Comparison of ENCODE assay signal across 8 cellular contexts in the genomic region with DNA sequence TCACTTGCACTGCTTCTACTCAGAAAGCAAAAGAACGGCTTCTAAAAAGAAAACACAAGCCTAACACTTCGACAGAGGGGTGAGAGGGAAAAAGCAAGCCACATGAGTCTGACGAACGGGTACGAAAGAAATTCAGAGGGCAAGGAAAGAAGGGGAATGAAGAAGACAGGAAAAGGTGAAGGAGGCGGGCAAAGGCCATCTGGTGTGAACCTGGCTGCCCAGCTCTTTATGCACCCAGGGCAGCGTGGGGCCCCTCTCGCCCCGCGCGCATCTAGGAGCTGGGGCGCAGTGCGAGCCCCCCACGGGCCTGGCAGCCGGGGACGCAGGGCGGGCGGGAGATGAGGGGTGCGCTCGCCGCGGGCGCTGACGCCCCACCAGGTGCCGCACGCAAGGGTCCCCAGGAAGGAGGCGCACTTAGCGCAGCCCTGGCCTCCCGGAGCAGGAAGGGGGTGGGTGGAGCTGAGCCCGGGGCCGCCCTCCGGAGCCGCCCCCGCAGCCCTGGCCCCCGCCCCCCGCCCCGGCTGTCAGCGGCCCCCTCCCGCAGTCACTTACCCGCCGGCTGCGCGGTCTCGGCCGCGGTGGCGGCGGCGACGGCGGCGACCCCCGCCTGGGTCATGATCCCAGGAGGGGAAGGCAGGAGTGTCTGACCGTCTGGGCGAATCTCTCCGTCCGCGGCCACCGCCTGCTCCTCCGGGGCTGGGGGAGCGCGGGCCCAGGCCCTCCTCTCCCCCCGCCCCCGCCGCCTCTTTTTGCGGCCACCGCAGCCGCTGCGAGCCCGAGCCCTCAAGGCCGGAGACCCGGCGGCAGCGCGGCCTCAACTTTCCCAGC. TPM values are rescaled to one million over a fixed set of nuclear protein-coding genes. Genes with fewer than 3 reads are reported as not detected.
A peak's percentile ranks its signal among the peaks of the same experiment; 100 is the strongest.
DNase-seq lines count a peak whose midpoint lies in the region; ATAC-seq and TF ChIP-seq lines count a peak whose summit lies in the region.

A gene with protein sequence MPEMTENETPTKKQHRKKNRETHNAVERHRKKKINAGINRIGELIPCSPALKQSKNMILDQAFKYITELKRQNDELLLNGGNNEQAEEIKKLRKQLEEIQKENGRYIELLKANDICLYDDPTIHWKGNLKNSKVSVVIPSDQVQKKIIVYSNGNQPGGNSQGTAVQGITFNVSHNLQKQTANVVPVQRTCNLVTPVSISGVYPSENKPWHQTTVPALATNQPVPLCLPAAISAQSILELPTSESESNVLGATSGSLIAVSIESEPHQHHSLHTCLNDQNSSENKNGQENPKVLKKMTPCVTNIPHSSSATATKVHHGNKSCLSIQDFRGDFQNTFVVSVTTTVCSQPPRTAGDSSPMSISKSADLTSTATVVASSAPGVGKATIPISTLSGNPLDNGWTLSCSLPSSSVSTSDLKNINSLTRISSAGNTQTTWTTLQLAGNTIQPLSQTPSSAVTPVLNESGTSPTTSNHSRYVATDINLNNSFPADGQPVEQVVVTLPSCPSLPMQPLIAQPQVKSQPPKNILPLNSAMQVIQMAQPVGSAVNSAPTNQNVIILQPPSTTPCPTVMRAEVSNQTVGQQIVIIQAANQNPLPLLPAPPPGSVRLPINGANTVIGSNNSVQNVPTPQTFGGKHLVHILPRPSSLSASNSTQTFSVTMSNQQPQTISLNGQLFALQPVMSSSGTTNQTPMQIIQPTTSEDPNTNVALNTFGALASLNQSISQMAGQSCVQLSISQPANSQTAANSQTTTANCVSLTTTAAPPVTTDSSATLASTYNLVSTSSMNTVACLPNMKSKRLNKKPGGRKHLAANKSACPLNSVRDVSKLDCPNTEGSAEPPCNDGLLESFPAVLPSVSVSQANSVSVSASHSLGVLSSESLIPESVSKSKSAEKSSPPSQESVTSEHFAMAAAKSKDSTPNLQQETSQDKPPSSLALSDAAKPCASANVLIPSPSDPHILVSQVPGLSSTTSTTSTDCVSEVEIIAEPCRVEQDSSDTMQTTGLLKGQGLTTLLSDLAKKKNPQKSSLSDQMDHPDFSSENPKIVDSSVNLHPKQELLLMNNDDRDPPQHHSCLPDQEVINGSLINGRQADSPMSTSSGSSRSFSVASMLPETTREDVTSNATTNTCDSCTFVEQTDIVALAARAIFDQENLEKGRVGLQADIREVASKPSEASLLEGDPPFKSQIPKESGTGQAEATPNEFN (N-terminal part only) (minus strand): TSS at position 825 of the 828 bp plus-strand sequence. CDS start 21,764 bp downstream, outside the sequence.

- H3K9me3 Mint-ChIP-seq in activated naive CD4-positive, alpha-beta T cell treated with anti-CD3 and anti-CD28 coated beads, Interleukin-2, amount 50 U/mL, for 72 hours = no peaks in the 10 kb centered on the region

- H3K4me1 ChIP-seq in upper lobe of left lung = peaks cover 9 to 37% (median 23%) of the 10 kb centered on the region in 4 donors

- H3K4me3 ChIP-seq in upper lobe of left lung = peak within 1 kb of the TSS; percentile 92 to 99 (median 98)

- in situ Hi-C loops in G401 (cut with HindIII; ENCODE audit: low sequenced_read_pairs) = no loop called here

- no peaks in the 10 kb centered on the region for H3K27me3 ChIP-seq in upper lobe of left lung

- no peak for TF ChIP-seq EP300 in upper lobe of left lung (IDR thresholded peaks at IDR 0.05)

- TF ChIP-seq CTCF in upper lobe of left lung (IDR thresholded peaks at IDR 0.05) = no peak

- peaks cover 11% of the 10 kb centered on the region in 2 donors for H3K36me3 Mint-ChIP-seq in activated naive CD4-positive, alpha-beta T cell treated with anti-CD3 and anti-CD28 coated beads, Interleukin-2, amount 50 U/mL, for 72 hours

- TF ChIP-seq POLR2A in upper lobe of left lung (IDR thresholded peaks at IDR 0.05) = peak in 2 of 4 donors; percentile 54 to 72

- ATAC-seq in GM21723 (IDR thresholded peaks at IDR 0.05; ENCODE audit: unreplicated experiment) (peak; percentile 72), upper lobe of left lung (ENCODE audit: low FRiP score in 2 of 2) (peak; percentile 84 to 94)
- ATAC-seq in activated naive CD4-positive, alpha-beta T cell treated with anti-CD3 and anti-CD28 coated beads, Interleukin-2, amount 50 U/mL, for 72 hours = peak; percentile 73 to 81

- DNase-seq in G401 (ENCODE audit: low spot score) = peak; percentile 68
- peak; percentile 28 for DNase-seq in KG1 (lab: John Stamatoyannopoulos, UW)
- DNase-seq in SKM-1 treated with dmso at 0.1 percent for 144 hours (lab: John Stamatoyannopoulos, UW; ENCODE audit: unreplicated experiment) = peak; percentile 52
- DNase-seq in activated naive CD4-positive, alpha-beta T cell treated with anti-CD3 and anti-CD28 coated beads, Interleukin-2, amount 50 U/mL, for 72 hours (ENCODE audit: low spot score in 2 of 2) = peak; percentile 79
- DNase-seq in cardiac septum (ENCODE audit: low spot score) = peak; percentile 92
- DNase-seq in posterior cingulate gyrus = peak; percentile 49 to 95 (median 66)
- peak; percentile 85 to 95 for DNase-seq in upper lobe of left lung

- no peaks in the 10 kb centered on the region for H3K9me3 ChIP-seq in upper lobe of left lung

- 0 to 1% methylated on average over 21 to 33 of the region's 75 CpGs for WGBS in upper lobe of left lung, 2 donors

- peak within 1 kb of the TSS; percentile 99 to 100 (median 99) for H3K27ac ChIP-seq in upper lobe of left lung

- intact Hi-C loops in cardiac septum (cut with DNase I) (loop anchor here (1.0 kb wide), 1 partner anchor 50 kb away; a partner anchor contains a TSS), posterior cingulate gyrus (cut with DNase I) (loop anchor here (1.0 kb wide), 1 partner anchor 51 kb away; a partner anchor contains a TSS)

- H3K36me3 ChIP-seq in upper lobe of left lung = no peaks in the 10 kb centered on the region

- H3K27ac Mint-ChIP-seq in activated naive CD4-positive, alpha-beta T cell treated with anti-CD3 and anti-CD28 coated beads, Interleukin-2, amount 50 U/mL, for 72 hours = peak within 1 kb of the TSS; percentile 91 to 100

RNA-seq across cellular contexts. Expression of the gene that starts here (rescaled TPM):
- 3.9 and 4.5 TPM in 2 replicates for total RNA-seq in G401 (2014; rRNA removed; shearing (Covaris generic))
- total RNA-seq in activated naive CD4-positive, alpha-beta T cell treated with anti-CD3 and anti-CD28 coated beads, Interleukin-2, amount 50 U/mL, for 72 hours = 10 to 100 TPM; 14.0 to 22.2 TPM
- total RNA-seq in cardiac septum (16.3 TPM), upper lobe of left lung (10 to 100 TPM in 5 of 6 donors, 1 to 10 TPM in 1; 9.3 to 30.6 (median 18.5) TPM)

Comparison
In these comparisons a context has a peak if more than half of its experiments do, and no peak if none do; other contexts are left out.
1. Peak in every context shown above with its lines: DNase-seq, ATAC-seq, H3K4me3 ChIP-seq and H3K27ac ChIP-seq.
2. DNase-seq: peak in every context shown above with its lines; median percentile 92 in cardiac septum; 90 in upper lobe of left lung; 79 in activated naive CD4-positive, alpha-beta T cell treated with anti-CD3 and anti-CD28 coated beads, Interleukin-2, amount 50 U/mL, for 72 hours; 68 in G401; 66 in posterior cingulate gyrus; 52 in SKM-1 treated with dmso at 0.1 percent for 144 hours; 28 in KG1.